8 cellular contexts compared by ENCODE assay signal in genomic region chr12:59595557-59596231, GRCh38. TPM values are rescaled to one million over a fixed set of nuclear protein-coding genes. Genes with fewer than 3 reads are reported as not detected.
DNase-seq lines count a peak whose midpoint lies in the region; ATAC-seq and TF ChIP-seq lines count a peak whose summit lies in the region.

Gene SLC16A7 (plus strand): TSS chr12:59596029. CDS start chr12:59704802, 108,773 bp downstream.

- DNase-seq in AG09309 (ENCODE audit: low read depth) (peak; percentile 68), NCI-H510A treated with DMSO at 0.1 percent for 48 hours (lab: John Stamatoyannopoulos, UW) (peak; percentile 88), colonic mucosa (peak; percentile 78), left colon (peak; percentile 81 to 82)
- DNase-seq in activated CD4-positive, alpha-beta T cell treated with anti-CD3 and anti-CD28 coated beads for 48 hours: peak; percentile 90
- DNase-seq in stimulated activated CD4-positive, alpha-beta T cell treated with anti-CD3 and anti-CD28 coated beads, Interleukin-1b, Interleukin-23, amount 100 ng/mL, for 4 hours (ENCODE audit: low read depth in 2 of 2): peak; percentile 78

- no peaks in the 10 kb centered on the region for H3K36me3 ChIP-seq in colonic mucosa

- H3K27me3 ChIP-seq in colonic mucosa: no peaks in the 10 kb centered on the region

- H3K27ac ChIP-seq in colonic mucosa: peak within 1 kb of the TSS; percentile 85

- TF ChIP-seq POLR2A in GM19193 (IDR thresholded peaks at IDR 0.05; ENCODE audit: extremely low read depth, insufficient read depth, insufficient read length): peak; percentile 21

- TF ChIP-seq CTCF in AG09309 (IDR thresholded peaks at IDR 0.05; ENCODE audit: control insufficient read depth, insufficient read depth, low read depth, low read length, missing control alignments) (no peak), colonic mucosa (IDR thresholded peaks at IDR 0.05) (no peak)

- peak; percentile 56 for ATAC-seq in HG03378 (IDR thresholded peaks at IDR 0.05; ENCODE audit: unreplicated experiment)
- peak; percentile 82 for ATAC-seq in left colon

- intact Hi-C loops in colonic mucosa (cut with DNase I): no loop called here
- intact Hi-C loops in left colon (cut with DNase I, micrococcal nuclease): no loop called here

- H3K4me1 ChIP-seq in colonic mucosa: no peaks in the 10 kb centered on the region

- peak within 1 kb of the TSS; percentile 82 for H3K4me3 ChIP-seq in AG09309 (ENCODE audit: control insufficient read depth, low read depth, low read length)
- peak within 1 kb of the TSS; percentile 55 for H3K4me3 ChIP-seq in colonic mucosa

- no peaks in the 10 kb centered on the region for H3K9me3 ChIP-seq in colonic mucosa

- H3K9ac ChIP-seq in colonic mucosa (ENCODE audit: low read depth in 2 of 2, low read length in 2 of 2): peak within 1 kb of the TSS; percentile 52 to 89

RNA-seq across cellular contexts. Expression of gene SLC16A7, which starts in this region (rescaled TPM):
- total RNA-seq in colonic mucosa (1 to 10 TPM; 4.4 to 9.5 TPM), left colon (1 to 10 TPM; 8.1 to 8.8 TPM)

Comparison
In these comparisons a context has a peak if more than half of its experiments do, and no peak if none do; other contexts are left out.
1. Peak in every context shown above with its lines: DNase-seq, ATAC-seq, H3K4me3 ChIP-seq and H3K27ac ChIP-seq.